10 cellular contexts compared by ENCODE assay signal in the genomic region with DNA sequence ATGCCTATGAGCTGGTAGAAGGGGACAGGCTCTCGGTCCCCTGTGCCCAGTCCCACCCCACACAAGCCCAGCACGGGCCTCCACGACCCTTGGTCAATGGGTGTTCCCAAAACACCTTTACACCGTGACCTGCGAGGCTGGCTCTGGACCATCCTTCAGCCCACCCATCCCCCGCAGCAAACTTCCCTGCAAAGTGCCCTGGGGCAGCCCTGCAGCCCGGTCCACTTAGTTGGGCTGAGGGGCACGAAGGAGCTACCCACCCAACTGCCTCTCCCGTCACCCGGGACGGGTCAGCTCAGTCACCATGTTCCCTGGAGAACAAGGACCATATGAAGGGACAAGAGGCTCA. TPM values are rescaled to one million over a fixed set of nuclear protein-coding genes. Genes with fewer than 3 reads are reported as not detected.
DNase-seq lines count a peak whose midpoint lies in the region; FAIRE-seq and TF ChIP-seq lines count a peak whose summit lies in the region.
"Had no signal": no experiment of that assay in that cellular context is flagged by ENCODE, and none has a peak within 500 bp of the region (broad histone marks: within the 10 kb centered on the region; RNA-seq: fewer than 3 reads in every experiment).

No MANE protein-coding gene starts in this region.

- H3K4me3 ChIP-seq in skin epidermis: no peak overlapping the region

- no peak for TF ChIP-seq CTCF in HFFc6 (IDR thresholded peaks at IDR 0.05)

- no peak for TF ChIP-seq POLR2A in H54 (IDR thresholded peaks at IDR 0.05; ENCODE audit: low read depth, low read length)

- peaks cover 56% of the 10 kb centered on the region for H3K36me3 Mint-ChIP-seq in HFFc6 (ENCODE audit: low read depth)
- H3K36me3 Mint-ChIP-seq in activated naive CD8-positive, alpha-beta T cell treated with anti-CD3 and anti-CD28 coated beads for 36 hours: peaks cover 47% of the 10 kb centered on the region
- peaks cover 12 to 42% (median 13%) of the 10 kb centered on the region in 3 donors for H3K36me3 Mint-ChIP-seq in immature natural killer cell

- peaks cover 33% of the 10 kb centered on the region for H3K27me3 Mint-ChIP-seq in HFFc6 (ENCODE audit: insufficient read depth)
- H3K27me3 Mint-ChIP-seq in activated naive CD8-positive, alpha-beta T cell treated with anti-CD3 and anti-CD28 coated beads for 36 hours: no peaks in the 10 kb centered on the region
- H3K27me3 Mint-ChIP-seq in immature natural killer cell (ENCODE audit: low read depth in 3 of 3): peaks cover 5 to 20% (median 14%) of the 10 kb centered on the region in 3 donors

- FAIRE-seq in GM19239 (lab: Jason Lieb, UNC) (no peak), H54 (lab: Jason Lieb, UNC) (no peak)
- FAIRE-seq: bronchial epithelial cell had no signal

- H3K27ac Mint-ChIP-seq in HFFc6 (peak overlapping the region; percentile 98), immature natural killer cell (peak overlapping the region; percentile 93 to 98 (median 97))
- peak overlapping the region; percentile 91 for H3K27ac Mint-ChIP-seq in activated naive CD8-positive, alpha-beta T cell treated with anti-CD3 and anti-CD28 coated beads for 36 hours

- peaks cover 65% of the 10 kb centered on the region for H3K4me1 Mint-ChIP-seq in HFFc6 (ENCODE audit: low read depth)
- peaks cover 65% of the 10 kb centered on the region for H3K4me1 Mint-ChIP-seq in activated naive CD8-positive, alpha-beta T cell treated with anti-CD3 and anti-CD28 coated beads for 36 hours
- H3K4me1 Mint-ChIP-seq in immature natural killer cell: peaks cover 83 to 92% of the 10 kb centered on the region in 2 donors

- H3K4me3 Mint-ChIP-seq in HFFc6 (peak overlapping the region; percentile 82), immature natural killer cell (peak overlapping the region; percentile 75 to 83 (median 78))
- H3K4me3 Mint-ChIP-seq in activated naive CD8-positive, alpha-beta T cell treated with anti-CD3 and anti-CD28 coated beads for 36 hours: peak overlapping the region; percentile 62

- DNase-seq in HFFc6 (no peak), immature natural killer cell (no peak), GM19239 (ENCODE audit: insufficient read length, low spot score) (no peak), ecto neural progenitor cell (ENCODE audit: low spot score) (no peak), Kasumi-1 (lab: John Stamatoyannopoulos, UW) (no peak), H54 (ENCODE audit: insufficient read length, low spot score) (no peak)
- DNase-seq in activated naive CD8-positive, alpha-beta T cell treated with anti-CD3 and anti-CD28 coated beads for 36 hours: no peak

- H3K9me3 Mint-ChIP-seq in HFFc6 (no peaks in the 10 kb centered on the region), immature natural killer cell (no peaks in the 10 kb centered on the region)
- H3K9me3 Mint-ChIP-seq in activated naive CD8-positive, alpha-beta T cell treated with anti-CD3 and anti-CD28 coated beads for 36 hours: no peaks in the 10 kb centered on the region

- H3K27ac ChIP-seq in skin epidermis: peak overlapping the region in 15 of 21 experiments; percentile 1 to 88 (median 38)
- H3K27ac ChIP-seq: VCaP had no signal

RNA-seq across cellular contexts. Expression of gene WDR1, which starts 23.4 kb away (rescaled TPM):
- total RNA-seq in HFFc6 (2021; fragmentation: NEBNext Ultra II Directional; extraction: Animal tissue kit (Norgen Biotek cat#: 25700)): 100 to 1,000 TPM; 720 to 838 (median 782) TPM
- total RNA-seq in activated naive CD8-positive, alpha-beta T cell treated with anti-CD3 and anti-CD28 coated beads for 36 hours: 100 to 1,000 TPM; 372 to 385 TPM
- 100 to 1,000 TPM; 339 to 509 (median 401) TPM for polyA plus RNA-seq in immature natural killer cell
